ENCODE assay signal across 1 cellular context in the genomic region with DNA sequence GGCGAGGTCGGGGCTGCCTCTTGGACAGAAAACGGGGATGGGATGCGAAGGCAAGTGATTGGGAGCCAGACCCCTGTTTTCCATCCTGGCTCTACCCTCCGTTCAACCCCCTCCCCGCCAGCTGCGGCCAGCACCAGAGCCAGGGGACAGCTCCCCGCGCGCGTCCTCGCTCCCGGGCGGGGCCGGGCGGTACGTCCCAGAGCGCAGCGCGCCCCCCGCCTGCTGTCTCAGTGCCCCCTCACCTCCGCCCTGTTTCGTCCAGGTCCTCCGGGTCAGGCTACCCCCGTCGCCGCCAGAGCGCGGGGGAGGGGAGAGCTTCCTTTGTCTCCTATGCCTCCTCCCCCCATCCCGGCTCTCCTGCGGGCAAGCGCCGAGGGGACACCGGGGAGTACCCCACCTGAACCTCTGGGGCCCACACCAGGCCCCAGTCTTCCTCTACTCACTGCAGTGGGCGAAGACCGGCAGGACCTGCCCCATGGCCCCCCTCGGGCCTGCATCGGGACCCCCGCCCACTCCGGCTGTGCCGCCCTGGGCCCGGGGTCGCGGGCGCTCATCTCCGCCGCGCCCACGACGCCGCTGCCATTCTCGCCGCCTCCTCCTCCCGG.
A peak's percentile ranks its signal among the peaks of the same experiment; 100 is the strongest.
TF ChIP-seq lines count a peak whose summit lies in the region.

No MANE protein-coding gene starts in this region.

TF ChIP-seq in HEK293, 187 proteins besides CTCF, POLR2A, EP300 and RAD21 (continued from another document and continues in another):
- TF ChIP-seq, protein P1, sequence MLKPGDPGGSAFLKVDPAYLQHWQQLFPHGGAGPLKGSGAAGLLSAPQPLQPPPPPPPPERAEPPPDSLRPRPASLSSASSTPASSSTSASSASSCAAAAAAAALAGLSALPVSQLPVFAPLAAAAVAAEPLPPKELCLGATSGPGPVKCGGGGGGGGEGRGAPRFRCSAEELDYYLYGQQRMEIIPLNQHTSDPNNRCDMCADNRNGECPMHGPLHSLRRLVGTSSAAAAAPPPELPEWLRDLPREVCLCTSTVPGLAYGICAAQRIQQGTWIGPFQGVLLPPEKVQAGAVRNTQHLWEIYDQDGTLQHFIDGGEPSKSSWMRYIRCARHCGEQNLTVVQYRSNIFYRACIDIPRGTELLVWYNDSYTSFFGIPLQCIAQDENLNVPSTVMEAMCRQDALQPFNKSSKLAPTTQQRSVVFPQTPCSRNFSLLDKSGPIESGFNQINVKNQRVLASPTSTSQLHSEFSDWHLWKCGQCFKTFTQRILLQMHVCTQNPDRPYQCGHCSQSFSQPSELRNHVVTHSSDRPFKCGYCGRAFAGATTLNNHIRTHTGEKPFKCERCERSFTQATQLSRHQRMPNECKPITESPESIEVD (tag by site-specific recombination; IDR thresholded peaks at IDR 0.05), result no peak
- no peak for TF ChIP-seq ZNF132 (tag by site-specific recombination; IDR thresholded peaks at IDR 0.05; ENCODE audit: borderline replicate concordance)
- no peak for TF ChIP-seq TSHZ1 (tag by site-specific recombination; IDR thresholded peaks at IDR 0.05; ENCODE audit: borderline replicate concordance)
- no peak for TF ChIP-seq ZNF596 (tag by site-specific recombination; IDR thresholded peaks at IDR 0.05)
- no peak for TF ChIP-seq ZNF292 (tag by site-specific recombination; IDR thresholded peaks at IDR 0.05; ENCODE audit: borderline replicate concordance, low read depth)
- TF ChIP-seq ZBTB20 (tag by site-specific recombination; IDR thresholded peaks at IDR 0.05), result peak; percentile 89
- TF ChIP-seq ZNF311 (tag by site-specific recombination; IDR thresholded peaks at IDR 0.05; ENCODE audit: borderline replicate concordance), result no peak
- TF ChIP-seq, protein P2, sequence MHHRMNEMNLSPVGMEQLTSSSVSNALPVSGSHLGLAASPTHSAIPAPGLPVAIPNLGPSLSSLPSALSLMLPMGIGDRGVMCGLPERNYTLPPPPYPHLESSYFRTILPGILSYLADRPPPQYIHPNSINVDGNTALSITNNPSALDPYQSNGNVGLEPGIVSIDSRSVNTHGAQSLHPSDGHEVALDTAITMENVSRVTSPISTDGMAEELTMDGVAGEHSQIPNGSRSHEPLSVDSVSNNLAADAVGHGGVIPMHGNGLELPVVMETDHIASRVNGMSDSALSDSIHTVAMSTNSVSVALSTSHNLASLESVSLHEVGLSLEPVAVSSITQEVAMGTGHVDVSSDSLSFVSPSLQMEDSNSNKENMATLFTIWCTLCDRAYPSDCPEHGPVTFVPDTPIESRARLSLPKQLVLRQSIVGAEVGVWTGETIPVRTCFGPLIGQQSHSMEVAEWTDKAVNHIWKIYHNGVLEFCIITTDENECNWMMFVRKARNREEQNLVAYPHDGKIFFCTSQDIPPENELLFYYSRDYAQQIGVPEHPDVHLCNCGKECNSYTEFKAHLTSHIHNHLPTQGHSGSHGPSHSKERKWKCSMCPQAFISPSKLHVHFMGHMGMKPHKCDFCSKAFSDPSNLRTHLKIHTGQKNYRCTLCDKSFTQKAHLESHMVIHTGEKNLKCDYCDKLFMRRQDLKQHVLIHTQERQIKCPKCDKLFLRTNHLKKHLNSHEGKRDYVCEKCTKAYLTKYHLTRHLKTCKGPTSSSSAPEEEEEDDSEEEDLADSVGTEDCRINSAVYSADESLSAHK (tag by site-specific recombination; IDR thresholded peaks at IDR 0.05), result no peak
- no peak for TF ChIP-seq ZNF133 (tag by site-specific recombination; IDR thresholded peaks at IDR 0.05)
- TF ChIP-seq ZNF280D (tag by site-specific recombination; IDR thresholded peaks at IDR 0.05), result no peak
- no peak for TF ChIP-seq FEZF1 (tag by site-specific recombination; IDR thresholded peaks at IDR 0.05)
- TF ChIP-seq MEIS1 (CRISPR knock-in tag; IDR thresholded peaks at IDR 0.05; ENCODE audit: borderline replicate concordance), result no peak
- TF ChIP-seq WT1 (tag by site-specific recombination; IDR thresholded peaks at IDR 0.05), result no peak
- TF ChIP-seq ZNF174 (tag by site-specific recombination; IDR thresholded peaks at IDR 0.05), result no peak
- TF ChIP-seq ZNF792 (tag by site-specific recombination; IDR thresholded peaks at IDR 0.05), result no peak
- no peak for TF ChIP-seq ZNF266 (tag by site-specific recombination; IDR thresholded peaks at IDR 0.05; ENCODE audit: low read depth)
- TF ChIP-seq ZNF214 (tag by site-specific recombination; IDR thresholded peaks at IDR 0.05; ENCODE audit: borderline replicate concordance), result no peak
- TF ChIP-seq ZNF488 (tag by site-specific recombination; IDR thresholded peaks at IDR 0.05), result no peak
- TF ChIP-seq, protein P3, sequence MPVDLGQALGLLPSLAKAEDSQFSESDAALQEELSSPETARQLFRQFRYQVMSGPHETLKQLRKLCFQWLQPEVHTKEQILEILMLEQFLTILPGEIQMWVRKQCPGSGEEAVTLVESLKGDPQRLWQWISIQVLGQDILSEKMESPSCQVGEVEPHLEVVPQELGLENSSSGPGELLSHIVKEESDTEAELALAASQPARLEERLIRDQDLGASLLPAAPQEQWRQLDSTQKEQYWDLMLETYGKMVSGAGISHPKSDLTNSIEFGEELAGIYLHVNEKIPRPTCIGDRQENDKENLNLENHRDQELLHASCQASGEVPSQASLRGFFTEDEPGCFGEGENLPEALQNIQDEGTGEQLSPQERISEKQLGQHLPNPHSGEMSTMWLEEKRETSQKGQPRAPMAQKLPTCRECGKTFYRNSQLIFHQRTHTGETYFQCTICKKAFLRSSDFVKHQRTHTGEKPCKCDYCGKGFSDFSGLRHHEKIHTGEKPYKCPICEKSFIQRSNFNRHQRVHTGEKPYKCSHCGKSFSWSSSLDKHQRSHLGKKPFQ (tag by site-specific recombination; IDR thresholded peaks at IDR 0.05), result no peak
- no peak for TF ChIP-seq ZNF629 (tag by site-specific recombination; IDR thresholded peaks at IDR 0.05)
- no peak for TF ChIP-seq ZNF221 (tag by site-specific recombination; IDR thresholded peaks at IDR 0.05; ENCODE audit: borderline replicate concordance)
- peak; percentile 75; the same call in 1 of the 2 replicates for TF ChIP-seq KLF8 (tag by site-specific recombination; IDR thresholded peaks at IDR 0.05)
- TF ChIP-seq GLIS1 (tag by site-specific recombination; IDR thresholded peaks at IDR 0.05), result peak; percentile 71
- TF ChIP-seq IKZF3 (tag by site-specific recombination; IDR thresholded peaks at IDR 0.05), result no peak; the same call in 1 of the 2 replicates
- TF ChIP-seq ZBTB48 (tag by site-specific recombination; IDR thresholded peaks at IDR 0.05), result no peak
- TF ChIP-seq SP3 (tag by site-specific recombination; IDR thresholded peaks at IDR 0.05), result peak; percentile 14
- TF ChIP-seq, protein P4, sequence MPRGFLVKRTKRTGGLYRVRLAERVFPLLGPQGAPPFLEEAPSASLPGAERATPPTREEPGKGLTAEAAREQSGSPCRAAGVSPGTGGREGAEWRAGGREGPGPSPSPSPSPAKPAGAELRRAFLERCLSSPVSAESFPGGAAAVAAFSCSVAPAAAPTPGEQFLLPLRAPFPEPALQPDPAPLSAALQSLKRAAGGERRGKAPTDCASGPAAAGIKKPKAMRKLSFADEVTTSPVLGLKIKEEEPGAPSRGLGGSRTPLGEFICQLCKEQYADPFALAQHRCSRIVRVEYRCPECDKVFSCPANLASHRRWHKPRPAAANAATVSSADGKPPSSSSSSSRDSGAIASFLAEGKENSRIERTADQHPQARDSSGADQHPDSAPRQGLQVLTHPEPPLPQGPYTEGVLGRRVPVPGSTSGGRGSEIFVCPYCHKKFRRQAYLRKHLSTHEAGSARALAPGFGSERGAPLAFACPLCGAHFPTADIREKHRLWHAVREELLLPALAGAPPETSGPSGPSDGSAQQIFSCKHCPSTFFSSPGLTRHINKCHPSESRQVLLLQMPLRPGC (tag by site-specific recombination; IDR thresholded peaks at IDR 0.05), result no peak
- peak; percentile 64 for TF ChIP-seq PATZ1 (tag by site-specific recombination; IDR thresholded peaks at IDR 0.05)
- TF ChIP-seq, protein P5, sequence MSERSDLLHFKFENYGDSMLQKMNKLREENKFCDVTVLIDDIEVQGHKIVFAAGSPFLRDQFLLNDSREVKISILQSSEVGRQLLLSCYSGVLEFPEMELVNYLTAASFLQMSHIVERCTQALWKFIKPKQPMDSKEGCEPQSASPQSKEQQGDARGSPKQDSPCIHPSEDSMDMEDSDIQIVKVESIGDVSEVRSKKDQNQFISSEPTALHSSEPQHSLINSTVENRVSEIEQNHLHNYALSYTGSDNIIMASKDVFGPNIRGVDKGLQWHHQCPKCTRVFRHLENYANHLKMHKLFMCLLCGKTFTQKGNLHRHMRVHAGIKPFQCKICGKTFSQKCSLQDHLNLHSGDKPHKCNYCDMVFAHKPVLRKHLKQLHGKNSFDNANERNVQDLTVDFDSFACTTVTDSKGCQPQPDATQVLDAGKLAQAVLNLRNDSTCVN (tag by site-specific recombination; optimal IDR thresholded peaks at IDR 0.05), result peak; percentile 92
- no peak for TF ChIP-seq SCRT1 (tag by site-specific recombination; IDR thresholded peaks at IDR 0.05; ENCODE audit: borderline replicate concordance)
- TF ChIP-seq ZNF585B (tag by site-specific recombination; IDR thresholded peaks at IDR 0.05), result no peak
- TF ChIP-seq ZBTB7A (tag by site-specific recombination; IDR thresholded peaks at IDR 0.05; ENCODE audit: low read depth), result peak; percentile 50; the same call in 1 of the 2 replicates
- TF ChIP-seq ZNF223 (tag by site-specific recombination; IDR thresholded peaks at IDR 0.05), result no peak
- TF ChIP-seq ZNF549 (tag by site-specific recombination; IDR thresholded peaks at IDR 0.05), result no peak
- no peak for TF ChIP-seq ZNF302 (tag by site-specific recombination; IDR thresholded peaks at IDR 0.05; ENCODE audit: low read depth)
- no peak for TF ChIP-seq ZNF580 (tag by site-specific recombination; IDR thresholded peaks at IDR 0.05)
- no peak for TF ChIP-seq MZF1 (tag by site-specific recombination; IDR thresholded peaks at IDR 0.05; ENCODE audit: borderline replicate concordance)
- no peak for TF ChIP-seq ZNF157 (tag by site-specific recombination; IDR thresholded peaks at IDR 0.05)
- TF ChIP-seq ZNF473 (tag by site-specific recombination; IDR thresholded peaks at IDR 0.05), result no peak
- TF ChIP-seq BCL11B (tag by site-specific recombination; IDR thresholded peaks at IDR 0.05; ENCODE audit: low read depth), result 0 out of 2 replicates have a peak, but pooled peaks have one; percentile 34
